ENCODE assay signal across 26 cellular contexts in genomic region chr4:11261066-11261850, GRCh38.
"Had no signal": no experiment of that assay in that cellular context is flagged by ENCODE, and none has a peak within 500 bp of the region (broad histone marks: within the 10 kb centered on the region; RNA-seq: fewer than 3 reads in every experiment).

No MANE protein-coding gene starts in this region.

- H3K4me1 Mint-ChIP-seq: naive thymus-derived CD4-positive, alpha-beta T cell; stimulated activated naive B cell treated with anti-CD40 and anti-IgM and Interleukin-4, amounts not matched to agents 10 μg/mL and 1 μg/mL and 100 μg/mL, for 72 hours had no signal

- H3K4me1 ChIP-seq: left ventricle myocardium inferior, pancreas, prostate gland, stomach, testis, thyroid gland, transverse colon, upper lobe of right lung had no signal

- H3K27me3 ChIP-seq: pancreas, stomach, testis, thyroid gland, transverse colon, upper lobe of right lung had no signal

- H3K36me3 Mint-ChIP-seq: naive thymus-derived CD4-positive, alpha-beta T cell; natural killer cell treated with Interleukin-12 subunit alpha and Interleukin-12 subunit beta and Interleukin-15 and Interleukin-18, amount 100 ng/mL, for 72 hours; stimulated activated naive B cell treated with anti-CD40 and anti-IgM and Interleukin-4, amounts not matched to agents 10 μg/mL and 1 μg/mL and 100 μg/mL, for 72 hours had no signal

- H3K27ac Mint-ChIP-seq: naive thymus-derived CD4-positive, alpha-beta T cell; natural killer cell treated with Interleukin-12 subunit alpha and Interleukin-12 subunit beta and Interleukin-15 and Interleukin-18, amount 100 ng/mL, for 72 hours; stimulated activated naive B cell treated with anti-CD40 and anti-IgM and Interleukin-4, amounts not matched to agents 10 μg/mL and 1 μg/mL and 100 μg/mL, for 72 hours had no signal

- H3K27ac ChIP-seq: left ventricle myocardium inferior, pancreas, prostate gland, skin epidermis, stomach, testis, thyroid gland, transverse colon, upper lobe of right lung had no signal

- H3K27me3 Mint-ChIP-seq: stimulated activated naive B cell treated with anti-CD40 and anti-IgM and Interleukin-4, amounts not matched to agents 10 μg/mL and 1 μg/mL and 100 μg/mL, for 72 hours had no signal

- H3K9me3 ChIP-seq: mucosa of descending colon, pancreas, prostate gland, stomach, testis, thyroid gland, transverse colon, upper lobe of right lung had no signal

- H3K36me3 ChIP-seq: left ventricle myocardium inferior, pancreas, prostate gland, stomach, thyroid gland, transverse colon, upper lobe of right lung had no signal

- H3K9me3 Mint-ChIP-seq: natural killer cell treated with Interleukin-12 subunit alpha and Interleukin-12 subunit beta and Interleukin-15 and Interleukin-18, amount 100 ng/mL, for 72 hours; stimulated activated naive B cell treated with anti-CD40 and anti-IgM and Interleukin-4, amounts not matched to agents 10 μg/mL and 1 μg/mL and 100 μg/mL, for 72 hours had no signal

- DNase-seq: islet precursor cell; left ventricle myocardium inferior; midbrain; mucosa of descending colon; naive thymus-derived CD4-positive, alpha-beta T cell; nucleus accumbens; pancreas; posterior cingulate gyrus; retina; right cardiac atrium; stimulated activated CD4-positive, alpha-beta T cell treated with anti-CD3 and anti-CD28 coated beads, Interleukin-12 subunit alpha, Interleukin-12 subunit beta, amount 100 ng/mL, for 4 hours; stimulated activated CD4-positive, alpha-beta T cell treated with anti-CD3 and anti-CD28 coated beads, Interleukin-15, amount 100 ng/mL, for 24 hours; stimulated activated CD4-positive, alpha-beta T cell treated with anti-CD3 and anti-CD28 coated beads, Interleukin-2, amount 100 ng/mL, for 24 hours; stimulated activated CD4-positive, alpha-beta T cell treated with anti-CD3 and anti-CD28 coated beads, Interleukin-4, amount 100 ng/mL, for 1 hour; stimulated activated naive B cell treated with anti-CD40 and anti-IgM and Interleukin-4, amounts not matched to agents 10 μg/mL and 1 μg/mL and 100 μg/mL, for 72 hours; stimulated activated naive CD8-positive, alpha-beta T cell treated with anti-CD3 and anti-CD28 coated beads, Interleukin-15, Interleukin-2, amounts not matched to agents 100 U/mL and 50 U/mL, for 24 hours; stomach; testis; thyroid gland; transverse colon; upper lobe of right lung had no signal

- H3K4me3 Mint-ChIP-seq: naive thymus-derived CD4-positive, alpha-beta T cell; natural killer cell treated with Interleukin-12 subunit alpha and Interleukin-12 subunit beta and Interleukin-15 and Interleukin-18, amount 100 ng/mL, for 72 hours; stimulated activated naive B cell treated with anti-CD40 and anti-IgM and Interleukin-4, amounts not matched to agents 10 μg/mL and 1 μg/mL and 100 μg/mL, for 72 hours had no signal

- H3K4me3 ChIP-seq: left ventricle myocardium inferior, lung, mucosa of descending colon, pancreas, prostate gland, skin epidermis, stomach, testis, thyroid gland, transverse colon, upper lobe of right lung had no signal

- ATAC-seq: mucosa of descending colon; naive thymus-derived CD4-positive, alpha-beta T cell; natural killer cell treated with Interleukin-12 subunit alpha and Interleukin-12 subunit beta and Interleukin-15 and Interleukin-18, amount 100 ng/mL, for 72 hours; pancreas; right cardiac atrium; sciatic nerve; stimulated activated naive B cell treated with anti-CD40 and anti-IgM and Interleukin-4, amounts not matched to agents 10 μg/mL and 1 μg/mL and 100 μg/mL, for 72 hours; stimulated activated naive CD8-positive, alpha-beta T cell treated with anti-CD3 and anti-CD28 coated beads, Interleukin-15, Interleukin-2, amounts not matched to agents 100 U/mL and 50 U/mL, for 24 hours; upper lobe of right lung had no signal
